In genomic region chr11:46658259-46658658, GRCh38 we compare ENCODE assay signal across 15 cellular contexts. TPM values are rescaled to one million over a fixed set of nuclear protein-coding genes. Genes with fewer than 3 reads are reported as not detected.
DNase-seq lines count a peak whose midpoint lies in the region; FAIRE-seq and TF ChIP-seq lines count a peak whose summit lies in the region.
"Had no signal": no experiment of that assay in that cellular context is flagged by ENCODE, and none has a peak within 500 bp of the region (broad histone marks: within the 10 kb centered on the region; RNA-seq: fewer than 3 reads in every experiment).

No MANE protein-coding gene starts in this region.

- no peak for TF ChIP-seq CTCF in AG10803 (conservative IDR thresholded peaks at IDR 0.05; ENCODE audit: low read length)

- no peak overlapping the region for H2BK5ac ChIP-seq in trophoblast cell (ENCODE audit: low read depth, low read length, poor library complexity)

- H3K9ac ChIP-seq in trophoblast cell (ENCODE audit: low read length), result no peak overlapping the region
- H3K9ac ChIP-seq: neural progenitor cell had no signal

- H4K12ac ChIP-seq in trophoblast cell (ENCODE audit: low read depth, low read length), result no peak overlapping the region

- H3K4ac ChIP-seq in trophoblast cell (ENCODE audit: low read depth, low read length), result no peak overlapping the region

- no CpG with 5 or more reads among the region's 4 CpGs for WGBS in trophoblast cell (ENCODE audit: extremely low coverage, insufficient coverage, insufficient read length)

- peaks cover 35% of the 10 kb centered on the region for H3K36me3 ChIP-seq in MG63
- H3K36me3 ChIP-seq in trophoblast cell (ENCODE audit: control insufficient read depth in 1 of 2, insufficient read depth in 2 of 2, low read length in 2 of 2), result peaks cover 30 to 33% of the 10 kb centered on the region in 2 experiments

- H2BK12ac ChIP-seq in trophoblast cell (ENCODE audit: low read length), result no peak overlapping the region

- H2AK5ac ChIP-seq in trophoblast cell (ENCODE audit: low read length), result no peak overlapping the region

- H3K9me3 ChIP-seq in MG63 (no peaks in the 10 kb centered on the region), trophoblast cell (ENCODE audit: insufficient read depth, low read depth, low read length) (no peaks in the 10 kb centered on the region)

- H4K91ac ChIP-seq in trophoblast cell (ENCODE audit: low read depth, low read length), result peak overlapping the region; percentile 36

- no peak overlapping the region for H4K8ac ChIP-seq in trophoblast cell (ENCODE audit: low read depth, low read length)

- no peaks in the 10 kb centered on the region for H3K79me2 ChIP-seq in trophoblast cell (ENCODE audit: control insufficient read depth, insufficient read depth, low read length, poor library complexity)

- H3K4me1 ChIP-seq in trophoblast cell (ENCODE audit: control insufficient read depth in 1 of 2, insufficient read depth in 2 of 2, low read length in 2 of 2), result peaks cover 5% of the 10 kb centered on the region in 2 experiments
- H3K4me1 ChIP-seq: neural progenitor cell had no signal

- H3K4me2 ChIP-seq in trophoblast cell (ENCODE audit: low read length), result no peak overlapping the region
- H3K4me2 ChIP-seq: neural progenitor cell had no signal

- H3K27me3 ChIP-seq in MG63 (no peaks in the 10 kb centered on the region), trophoblast cell (ENCODE audit: insufficient read depth, low read length) (no peaks in the 10 kb centered on the region)
- H3K27me3 ChIP-seq: neural progenitor cell had no signal

- H3K79me1 ChIP-seq in trophoblast cell (ENCODE audit: low read length), result peaks cover 2% of the 10 kb centered on the region

- FAIRE-seq in RCC 7860 (lab: Jason Lieb, UNC), result no peak
- FAIRE-seq: GM18507 had no signal

- no peak overlapping the region for H3K4me3 ChIP-seq in AG10803 (ENCODE audit: low read length)
- no peak overlapping the region for H3K4me3 ChIP-seq in MG63
- no peak overlapping the region for H3K4me3 ChIP-seq in trophoblast cell (ENCODE audit: low read depth, low read length)
- H3K4me3 ChIP-seq: coronary artery, neural progenitor cell had no signal

- H2AFZ ChIP-seq in trophoblast cell (ENCODE audit: insufficient read depth, low read length, poor library complexity), result no peak overlapping the region
- H2AFZ ChIP-seq: neural progenitor cell had no signal

- no peak overlapping the region for H2BK120ac ChIP-seq in trophoblast cell (ENCODE audit: insufficient read depth, low read length, poor library complexity)

- H3K14ac ChIP-seq in trophoblast cell (ENCODE audit: low read length), result no peak overlapping the region

- no peak overlapping the region for H3K18ac ChIP-seq in trophoblast cell (ENCODE audit: low read length)

- H3K27ac ChIP-seq in trophoblast cell (ENCODE audit: low read depth, low read length), result peak overlapping the region; percentile 55
- H3K27ac ChIP-seq: neural progenitor cell had no signal

- peak; percentile 87 for DNase-seq in AG10803 (ENCODE audit: low read depth)
- peak; percentile 23 for DNase-seq in MG63
- DNase-seq in fibroblast of gingiva (ENCODE audit: low read depth), result peak; percentile 82
- peak in 1 of 2 donors; percentile 32 for DNase-seq in trophoblast cell
- DNase-seq in NCI-H1694 treated with DMSO at 0.1 percent for 48 hours (lab: John Stamatoyannopoulos, UW), result no peak
- DNase-seq in NCI-H146 treated with DMSO at 0.1 percent for 48 hours (lab: John Stamatoyannopoulos, UW; ENCODE audit: unreplicated experiment), result no peak
- no peak for DNase-seq in RCC 7860 (ENCODE audit: low spot score)
- DNase-seq in glomerular visceral epithelial cell (ENCODE audit: extremely low spot score), result no peak
- DNase-seq: activated CD4-positive, alpha-beta T cell treated with anti-CD3 and anti-CD28 coated beads, Interleukin-2, amount 50 U/mL, for 4 hours; activated gamma-delta T cell treated with Interleukin-2 at 50 U/mL for 16 hours; C1 segment of cervical spinal cord; KBM-7 had no signal

- H3K23ac ChIP-seq in trophoblast cell (ENCODE audit: low read length), result no peak overlapping the region

RNA-seq across cellular contexts. Expression of gene ATG13, which starts 40.9 kb away (rescaled TPM):
- total RNA-seq in MG63 (2014; rRNA removed; shearing (Covaris generic); ENCODE audit: low replicate concordance), result 41.2 and 48.0 TPM in 2 replicates
- polyA plus RNA-seq in trophoblast cell (2013), result 87.2 and 100 TPM in 2 replicates

RNA-seq across cellular contexts. Expression of gene HARBI1, which starts 41.2 kb away (rescaled TPM):
- 4.0 and 4.5 TPM in 2 replicates for total RNA-seq in MG63 (2014; rRNA removed; shearing (Covaris generic); ENCODE audit: low replicate concordance)
- polyA plus RNA-seq in trophoblast cell (2013), result 3.6 and 3.7 TPM in 2 replicates

RNA-seq across cellular contexts. Expression of gene ARHGAP1, which starts 42.2 kb away (rescaled TPM):
- 2.6 and 6.3 TPM in 2 replicates for total RNA-seq in MG63 (2014; rRNA removed; shearing (Covaris generic); ENCODE audit: low replicate concordance)
- 78.4 and 80.5 TPM in 2 replicates for polyA plus RNA-seq in trophoblast cell (2013)

RNA-seq across cellular contexts. Expression of gene ZNF408, which starts 42.6 kb away (rescaled TPM):
- 8.0 and 16.1 TPM in 2 replicates for total RNA-seq in MG63 (2014; rRNA removed; shearing (Covaris generic); ENCODE audit: low replicate concordance)
- polyA plus RNA-seq in trophoblast cell (2013), result 9.1 and 9.3 TPM in 2 replicates

Comparison
In these comparisons a context has a peak if more than half of its experiments do, and no peak if none do; other contexts are left out.
1. DNase-seq: peak in AG10803 (single experiment), MG63 (single experiment) and fibroblast of gingiva (single experiment); none in NCI-H1694 treated with DMSO at 0.1 percent for 48 hours (single experiment), NCI-H146 treated with DMSO at 0.1 percent for 48 hours (single experiment), RCC 7860 (single experiment) and glomerular visceral epithelial cell (single experiment).